ENCODE assay signal across 1 cellular context in the genomic region with DNA sequence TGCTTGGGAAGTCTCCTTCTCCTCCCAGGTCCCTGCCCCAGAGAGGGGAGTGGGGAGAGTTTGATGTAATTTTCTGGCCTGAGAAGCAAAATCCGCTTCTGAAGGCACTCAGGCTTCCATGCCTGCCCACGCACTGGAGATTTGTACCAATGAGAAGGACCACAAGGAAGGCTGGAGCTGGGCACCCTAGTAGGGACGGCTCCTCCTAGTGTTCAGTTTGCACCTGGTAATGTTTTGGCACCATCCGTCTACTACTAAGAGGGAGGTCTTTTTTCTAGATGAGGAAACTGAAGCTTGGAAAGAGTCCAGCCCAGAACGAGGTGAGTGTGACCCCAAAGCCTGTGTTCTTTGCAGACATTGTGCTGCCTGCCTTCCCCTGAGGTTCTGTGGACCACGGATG.
TF ChIP-seq lines count a peak whose summit lies in the region.

No MANE protein-coding gene starts in this region.

TF ChIP-seq in H1, 55 proteins besides CTCF, POLR2A, EP300 and RAD21 (continued from another document):
- TF ChIP-seq, protein P1, sequence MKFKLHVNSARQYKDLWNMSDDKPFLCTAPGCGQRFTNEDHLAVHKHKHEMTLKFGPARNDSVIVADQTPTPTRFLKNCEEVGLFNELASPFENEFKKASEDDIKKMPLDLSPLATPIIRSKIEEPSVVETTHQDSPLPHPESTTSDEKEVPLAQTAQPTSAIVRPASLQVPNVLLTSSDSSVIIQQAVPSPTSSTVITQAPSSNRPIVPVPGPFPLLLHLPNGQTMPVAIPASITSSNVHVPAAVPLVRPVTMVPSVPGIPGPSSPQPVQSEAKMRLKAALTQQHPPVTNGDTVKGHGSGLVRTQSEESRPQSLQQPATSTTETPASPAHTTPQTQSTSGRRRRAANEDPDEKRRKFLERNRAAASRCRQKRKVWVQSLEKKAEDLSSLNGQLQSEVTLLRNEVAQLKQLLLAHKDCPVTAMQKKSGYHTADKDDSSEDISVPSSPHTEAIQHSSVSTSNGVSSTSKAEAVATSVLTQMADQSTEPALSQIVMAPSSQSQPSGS (IDR thresholded peaks at IDR 0.05; ENCODE audit: low read length): no peak
- no peak for TF ChIP-seq CBX8 (IDR thresholded peaks at IDR 0.05; ENCODE audit: borderline replicate concordance, low read depth, low read length)
